In the genomic region with DNA sequence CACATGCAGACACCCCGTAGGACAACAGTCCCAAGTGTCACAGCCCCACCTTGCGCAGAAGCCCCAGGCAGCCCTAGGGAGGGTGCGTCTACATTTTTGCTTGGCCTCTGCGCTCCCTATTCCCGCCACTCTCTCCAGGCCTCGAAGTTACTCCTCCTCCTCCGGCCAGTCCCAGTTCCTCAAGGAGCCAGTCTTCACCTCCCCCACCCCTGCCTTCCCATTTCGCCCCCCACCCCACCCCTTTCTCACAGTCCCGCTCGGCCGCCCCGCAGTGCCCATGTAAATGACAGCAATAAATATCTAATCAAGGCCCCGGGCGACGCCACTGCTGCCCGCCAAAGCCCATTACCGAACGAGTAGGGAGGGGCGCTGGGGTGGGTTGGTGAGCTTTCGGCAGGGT, we compare ENCODE assay signal across 26 cellular contexts. TPM values are rescaled to one million over a fixed set of nuclear protein-coding genes. Genes with fewer than 3 reads are reported as not detected.
"Had no signal": no experiment of that assay in that cellular context is flagged by ENCODE, and none has a peak within 500 bp of the region (broad histone marks: within the 10 kb centered on the region; RNA-seq: fewer than 3 reads in every experiment).

No MANE protein-coding gene starts in this region.

- H3K27ac Mint-ChIP-seq: activated CD4-positive, alpha-beta memory T cell treated with anti-CD3 and anti-CD28 coated beads for 36 hours; activated naive CD4-positive, alpha-beta T cell treated with anti-CD3 and anti-CD28 coated beads for 36 hours; activated naive CD8-positive, alpha-beta T cell treated with anti-CD3 and anti-CD28 coated beads, Interleukin-2, amount 10 ng/mL, durations not matched to agents 7 days and 5 days; memory B cell; progenitor cell of endocrine pancreas; T-helper 17 cell had no signal

- H3K4me2 ChIP-seq: smooth muscle cell had no signal

- H3K4me3 ChIP-seq: heart left ventricle, mucosa of descending colon, sigmoid colon, smooth muscle cell, tibial artery had no signal

- H3K4me3 Mint-ChIP-seq: activated CD4-positive, alpha-beta memory T cell treated with anti-CD3 and anti-CD28 coated beads for 36 hours; activated naive CD4-positive, alpha-beta T cell treated with anti-CD3 and anti-CD28 coated beads for 36 hours; activated naive CD8-positive, alpha-beta T cell treated with anti-CD3 and anti-CD28 coated beads, Interleukin-2, amount 10 ng/mL, durations not matched to agents 7 days and 5 days; memory B cell; T-helper 17 cell had no signal

- H3K36me3 Mint-ChIP-seq: activated CD4-positive, alpha-beta memory T cell treated with anti-CD3 and anti-CD28 coated beads for 36 hours; memory B cell had no signal

- DNase-seq: activated CD4-positive, alpha-beta memory T cell treated with anti-CD3 and anti-CD28 coated beads for 36 hours; activated CD4-positive, alpha-beta T cell treated with anti-CD3 and anti-CD28 coated beads for 48 hours; activated CD4-positive, CD25-positive, alpha-beta regulatory T cell; activated naive CD4-positive, alpha-beta T cell treated with anti-CD3 and anti-CD28 coated beads for 36 hours; activated naive CD8-positive, alpha-beta T cell treated with anti-CD3 and anti-CD28 coated beads, Interleukin-2, amount 10 ng/mL, durations not matched to agents 7 days and 5 days; amygdala; left cardiac atrium; mucosa of descending colon; retina; sigmoid colon; stimulated activated naive CD4-positive, alpha-beta T cell treated with Interleukin-2 at 50 U/mL for 16 hours; substantia nigra; SW 1271; T-helper 17 cell; tibial artery had no signal

- H3K9me3 ChIP-seq: heart left ventricle, mucosa of descending colon, sigmoid colon, tibial artery had no signal

- ATAC-seq: heart left ventricle, left cardiac atrium, mucosa of descending colon, T-helper 17 cell had no signal

- H3K36me3 ChIP-seq: heart left ventricle, sigmoid colon, tibial artery had no signal

- H3K9me3 Mint-ChIP-seq: activated CD4-positive, alpha-beta memory T cell treated with anti-CD3 and anti-CD28 coated beads for 36 hours; activated naive CD4-positive, alpha-beta T cell treated with anti-CD3 and anti-CD28 coated beads for 36 hours; activated naive CD8-positive, alpha-beta T cell treated with anti-CD3 and anti-CD28 coated beads, Interleukin-2, amount 10 ng/mL, durations not matched to agents 7 days and 5 days; memory B cell; neural crest cell had no signal

- H3K27ac ChIP-seq: heart left ventricle, sigmoid colon, tibial artery had no signal

RNA-seq across cellular contexts. Expression of a gene that starts 3.2 kb away (rescaled TPM):
- total RNA-seq: activated naive CD4-positive, alpha-beta T cell treated with anti-CD3 and anti-CD28 coated beads for 36 hours; chondrocyte; epithelial cell of proximal tubule; fibroblast of villous mesenchyme; heart left ventricle; left cardiac atrium; mucosa of descending colon; neural crest cell; omental fat pad; progenitor cell of endocrine pancreas; sigmoid colon; smooth muscle cell; T-helper 17 cell; urinary bladder had no signal
- polyA plus RNA-seq: heart left ventricle, sigmoid colon, smooth muscle cell, urinary bladder had no signal

RNA-seq across cellular contexts. Expression of a gene that starts 58.6 kb away (rescaled TPM):
- total RNA-seq: activated CD4-positive, alpha-beta memory T cell treated with anti-CD3 and anti-CD28 coated beads for 36 hours; activated naive CD4-positive, alpha-beta T cell treated with anti-CD3 and anti-CD28 coated beads for 36 hours; activated naive CD8-positive, alpha-beta T cell treated with anti-CD3 and anti-CD28 coated beads, Interleukin-2, amount 10 ng/mL, durations not matched to agents 7 days and 5 days; chondrocyte; epithelial cell of proximal tubule; fibroblast of villous mesenchyme; heart left ventricle; left cardiac atrium; lower leg skin; mucosa of descending colon; neural crest cell; omental fat pad; progenitor cell of endocrine pancreas; sigmoid colon; smooth muscle cell; T-helper 17 cell; urinary bladder had no signal
- polyA plus RNA-seq: heart left ventricle, sigmoid colon, smooth muscle cell, urinary bladder had no signal
